ENCODE assay signal across 1 cellular context in genomic region chr17:75557075-75557851, GRCh38.
A peak's percentile ranks its signal among the peaks of the same experiment; 100 is the strongest.
TF ChIP-seq lines count a peak whose summit lies in the region.

No MANE protein-coding gene starts in this region.

TF ChIP-seq in HepG2, 621 proteins besides CTCF, POLR2A, EP300 and RAD21 (continued from another document):
- TF ChIP-seq CEBPB (IDR thresholded peaks at IDR 0.05; ENCODE audit: borderline replicate concordance, low read depth, low read length) (no peak), TBL1XR1 (IDR thresholded peaks at IDR 0.05; ENCODE audit: borderline replicate concordance, low read length, partially characterized antibody) (peak; percentile 16), ZNF563 (CRISPR knock-in tag; IDR thresholded peaks at IDR 0.05) (peak; percentile 67), CBX2 (IDR thresholded peaks at IDR 0.05; ENCODE audit: low read depth, low read length) (no peak), CBX2 (CRISPR knock-in tag; IDR thresholded peaks at IDR 0.05; ENCODE audit: low read depth) (no peak; the same call in 1 of the 2 replicates), PAX8 (CRISPR knock-in tag; IDR thresholded peaks at IDR 0.05; ENCODE audit: borderline replicate concordance) (0 out of 2 replicates have a peak, but pooled peaks have one; percentile 79), CBX1 (IDR thresholded peaks at IDR 0.05; ENCODE audit: low read depth) (peak; percentile 47), ZNF407 (CRISPR knock-in tag; IDR thresholded peaks at IDR 0.05; ENCODE audit: not compliant biosample characterization) (peak; percentile 0), IRF9 (CRISPR knock-in tag; IDR thresholded peaks at IDR 0.05; ENCODE audit: borderline replicate concordance) (peak; percentile 55; the same call in 1 of the 2 replicates), TEAD3 (CRISPR knock-in tag; optimal IDR thresholded peaks at IDR 0.05; ENCODE audit: borderline replicate concordance) (peak; percentile 84), TBX2 (CRISPR knock-in tag; IDR thresholded peaks at IDR 0.05; ENCODE audit: borderline replicate concordance) (peak; percentile 96), MBD4 (IDR thresholded peaks at IDR 0.05; ENCODE audit: borderline replicate concordance, low read length) (no peak), TARDBP (CRISPR knock-in tag; IDR thresholded peaks at IDR 0.05) (peak; percentile 99), BRF2 (CRISPR knock-in tag; IDR thresholded peaks at IDR 0.05) (peak; percentile 90), BORCS8-MEF2B (CRISPR knock-in tag; IDR thresholded peaks at IDR 0.05) (peak; percentile 92), ZNF792 (CRISPR knock-in tag; IDR thresholded peaks at IDR 0.05) (peak; percentile 64)
- TF ChIP-seq, protein P1, sequence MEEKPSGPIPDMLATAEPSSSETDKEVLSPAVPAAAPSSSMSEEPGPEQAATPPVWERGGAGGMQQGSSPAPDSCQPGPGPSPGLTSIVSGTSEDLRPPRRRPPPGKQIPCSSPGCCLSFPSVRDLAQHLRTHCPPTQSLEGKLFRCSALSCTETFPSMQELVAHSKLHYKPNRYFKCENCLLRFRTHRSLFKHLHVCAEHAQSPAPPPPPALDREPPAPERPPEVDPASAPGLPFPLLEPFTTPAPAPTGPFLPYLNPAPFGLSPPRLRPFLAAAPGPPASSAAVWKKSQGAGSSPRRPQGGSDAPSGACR (CRISPR knock-in tag; IDR thresholded peaks at IDR 0.05) = peak; percentile 90; the same call in 1 of the 2 replicates
- TF ChIP-seq, protein P2, sequence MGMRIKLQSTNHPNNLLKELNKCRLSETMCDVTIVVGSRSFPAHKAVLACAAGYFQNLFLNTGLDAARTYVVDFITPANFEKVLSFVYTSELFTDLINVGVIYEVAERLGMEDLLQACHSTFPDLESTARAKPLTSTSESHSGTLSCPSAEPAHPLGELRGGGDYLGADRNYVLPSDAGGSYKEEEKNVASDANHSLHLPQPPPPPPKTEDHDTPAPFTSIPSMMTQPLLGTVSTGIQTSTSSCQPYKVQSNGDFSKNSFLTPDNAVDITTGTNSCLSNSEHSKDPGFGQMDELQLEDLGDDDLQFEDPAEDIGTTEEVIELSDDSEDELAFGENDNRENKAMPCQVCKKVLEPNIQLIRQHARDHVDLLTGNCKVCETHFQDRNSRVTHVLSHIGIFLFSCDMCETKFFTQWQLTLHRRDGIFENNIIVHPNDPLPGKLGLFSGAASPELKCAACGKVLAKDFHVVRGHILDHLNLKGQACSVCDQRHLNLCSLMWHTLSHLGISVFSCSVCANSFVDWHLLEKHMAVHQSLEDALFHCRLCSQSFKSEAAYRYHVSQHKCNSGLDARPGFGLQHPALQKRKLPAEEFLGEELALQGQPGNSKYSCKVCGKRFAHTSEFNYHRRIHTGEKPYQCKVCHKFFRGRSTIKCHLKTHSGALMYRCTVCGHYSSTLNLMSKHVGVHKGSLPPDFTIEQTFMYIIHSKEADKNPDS (CRISPR knock-in tag; IDR thresholded peaks at IDR 0.05) = no peak
- TF ChIP-seq, protein P3, sequence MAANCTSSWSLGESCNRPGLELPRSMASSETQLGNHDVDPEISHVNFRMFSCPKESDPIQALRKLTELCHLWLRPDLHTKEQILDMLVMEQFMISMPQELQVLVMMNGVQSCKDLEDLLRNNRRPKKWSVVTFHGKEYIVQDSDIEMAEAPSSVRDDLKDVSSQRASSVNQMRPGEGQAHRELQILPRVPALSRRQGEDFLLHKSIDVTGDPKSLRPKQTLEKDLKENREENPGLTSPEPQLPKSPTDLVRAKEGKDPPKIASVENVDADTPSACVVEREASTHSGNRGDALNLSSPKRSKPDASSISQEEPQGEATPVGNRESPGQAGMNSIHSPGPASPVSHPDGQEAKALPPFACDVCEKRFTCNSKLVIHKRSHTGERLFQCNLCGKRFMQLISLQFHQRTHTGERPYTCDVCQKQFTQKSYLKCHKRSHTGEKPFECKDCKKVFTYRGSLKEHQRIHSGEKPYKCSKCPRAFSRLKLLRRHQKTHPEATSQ (CRISPR knock-in tag; IDR thresholded peaks at IDR 0.05; ENCODE audit: borderline replicate concordance) = peak; percentile 97
- TF ChIP-seq, protein P4, sequence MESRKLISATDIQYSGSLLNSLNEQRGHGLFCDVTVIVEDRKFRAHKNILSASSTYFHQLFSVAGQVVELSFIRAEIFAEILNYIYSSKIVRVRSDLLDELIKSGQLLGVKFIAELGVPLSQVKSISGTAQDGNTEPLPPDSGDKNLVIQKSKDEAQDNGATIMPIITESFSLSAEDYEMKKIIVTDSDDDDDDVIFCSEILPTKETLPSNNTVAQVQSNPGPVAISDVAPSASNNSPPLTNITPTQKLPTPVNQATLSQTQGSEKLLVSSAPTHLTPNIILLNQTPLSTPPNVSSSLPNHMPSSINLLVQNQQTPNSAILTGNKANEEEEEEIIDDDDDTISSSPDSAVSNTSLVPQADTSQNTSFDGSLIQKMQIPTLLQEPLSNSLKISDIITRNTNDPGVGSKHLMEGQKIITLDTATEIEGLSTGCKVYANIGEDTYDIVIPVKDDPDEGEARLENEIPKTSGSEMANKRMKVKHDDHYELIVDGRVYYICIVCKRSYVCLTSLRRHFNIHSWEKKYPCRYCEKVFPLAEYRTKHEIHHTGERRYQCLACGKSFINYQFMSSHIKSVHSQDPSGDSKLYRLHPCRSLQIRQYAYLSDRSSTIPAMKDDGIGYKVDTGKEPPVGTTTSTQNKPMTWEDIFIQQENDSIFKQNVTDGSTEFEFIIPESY (CRISPR knock-in tag; IDR thresholded peaks at IDR 0.05) = no peak
